In genomic region chr9:34560574-34561229, GRCh38 we compare ENCODE assay signal across 15 cellular contexts. TPM values are rescaled to one million over a fixed set of nuclear protein-coding genes. Genes with fewer than 3 reads are reported as not detected.
DNase-seq lines count a peak whose midpoint lies in the region; ATAC-seq and TF ChIP-seq lines count a peak whose summit lies in the region.
"Had no signal": no experiment of that assay in that cellular context is flagged by ENCODE, and none has a peak within 500 bp of the region (broad histone marks: within the 10 kb centered on the region; RNA-seq: fewer than 3 reads in every experiment).

No MANE protein-coding gene starts in this region.

- H3K27me3 ChIP-seq in dorsolateral prefrontal cortex = peaks cover 0 to 33% (median 0%) of the 10 kb centered on the region in 45 donors
- H3K27me3 ChIP-seq in right lobe of liver = no peaks in the 10 kb centered on the region
- H3K27me3 ChIP-seq in skeletal muscle tissue (ENCODE audit: control insufficient read depth in 3 of 3, insufficient read depth in 3 of 3, low read length in 3 of 3) = peaks cover 0 to 4% (median 2%) of the 10 kb centered on the region in 3 donors

- peaks cover 0 to 8% (median 0%) of the 10 kb centered on the region in 4 donors for H3K4me1 ChIP-seq in right lobe of liver
- peaks cover 44 to 55% (median 49%) of the 10 kb centered on the region in 3 donors for H3K4me1 ChIP-seq in skeletal muscle tissue (ENCODE audit: control insufficient read depth in 3 of 3, insufficient read depth in 3 of 3, low read length in 3 of 3)

- intact Hi-C loops in dorsolateral prefrontal cortex (cut with DNase I) = no loop called here
- intact Hi-C loops in right lobe of liver (cut with DNase I) = no loop called here

- peak overlapping the region in 2 of 3 donors; percentile 17 to 79 for H3K9ac ChIP-seq in skeletal muscle tissue (ENCODE audit: low read depth in 1 of 3, low read length in 3 of 3)

- TF ChIP-seq CTCF in dorsolateral prefrontal cortex (IDR thresholded peaks at IDR 0.05 in 54 of 56, conservative IDR thresholded peaks at IDR 0.05 in 2 of 56; ENCODE audit: low read depth in 1 of 56, partially characterized antibody in 56 of 56) (no peak), right lobe of liver (IDR thresholded peaks at IDR 0.05) (no peak)

- DNase-seq in NAMALWA (ENCODE audit: low spot score) (peak; percentile 33), dorsolateral prefrontal cortex (peak in 1 of 10 donors; percentile 27), right lobe of liver (peak in 2 of 3 donors; percentile 2 to 32), HT-29 (ENCODE audit: low spot score) (no peak)
- DNase-seq: activated CD8-positive, alpha-beta T cell treated with anti-CD3 and anti-CD28 coated beads, Interleukin-2, amount 10 ng/mL, durations not matched to agents 7 days and 5 days; NCI-H187 treated with DMSO at 0.1 percent for 48 hours; NCI-H446; SHP77; stimulated activated CD4-positive, alpha-beta T cell treated with anti-CD3 and anti-CD28 coated beads, Interleukin-2, amount 100 ng/mL, for 24 hours had no signal

- H3K9me3 ChIP-seq in right lobe of liver (no peaks in the 10 kb centered on the region), skeletal muscle tissue (ENCODE audit: control insufficient read depth in 3 of 3, low read length in 3 of 3) (no peaks in the 10 kb centered on the region)

- TF ChIP-seq POLR2A in right lobe of liver (IDR thresholded peaks at IDR 0.05) = no peak

- WGBS in right lobe of liver (ENCODE audit: insufficient coverage, low coverage, low lambda C conversion rate, missing lambda C conversion rate) = 60% methylated on average over 1 of the region's 21 CpGs

- no peak for ATAC-seq in right lobe of liver
- no peak for ATAC-seq in GM21786 (IDR thresholded peaks at IDR 0.05; ENCODE audit: unreplicated experiment)
- no peak for ATAC-seq in HG02763 (IDR thresholded peaks at IDR 0.05; ENCODE audit: unreplicated experiment)
- ATAC-seq in HG03039 (IDR thresholded peaks at IDR 0.05; ENCODE audit: unreplicated experiment) = no peak
- ATAC-seq: activated CD8-positive, alpha-beta T cell treated with anti-CD3 and anti-CD28 coated beads, Interleukin-2, amount 10 ng/mL, durations not matched to agents 7 days and 5 days had no signal

- H3K36me3 ChIP-seq in right lobe of liver = no peaks in the 10 kb centered on the region
- H3K36me3 ChIP-seq in skeletal muscle tissue (ENCODE audit: control insufficient read depth in 3 of 3, insufficient read depth in 3 of 3, low read length in 3 of 3) = peaks cover 0 to 12% (median 9%) of the 10 kb centered on the region in 3 donors

- H3K4me3 ChIP-seq in dorsolateral prefrontal cortex (no peak overlapping the region), right lobe of liver (no peak overlapping the region), skeletal muscle tissue (ENCODE audit: low read length in 3 of 3) (peak overlapping the region in 2 of 3 donors; percentile 1 to 22)
- H3K4me3 ChIP-seq: lung had no signal

- H3K27ac ChIP-seq in dorsolateral prefrontal cortex (peak overlapping the region in 35 of 59 donors; percentile 13 to 77 (median 49)), right lobe of liver (no peak overlapping the region), skeletal muscle tissue (ENCODE audit: low read depth, low read length) (peak overlapping the region; percentile 88)

RNA-seq across cellular contexts. Expression of gene CNTFR, which starts 28.8 kb away (rescaled TPM):
- total RNA-seq in dorsolateral prefrontal cortex (100 to 1,000 TPM in 12 of 120 experiments, 10 to 100 TPM in 108; 36.2 to 149 (median 67.2) TPM), right lobe of liver (10 to 100 TPM in 1 of 6 experiments, 1 to 10 TPM in 4, under 1 TPM in 1; 0.71 to 12.5 (median 3.4) TPM), skeletal muscle tissue (3.1 TPM)
- not detected in 2 replicates for total RNA-seq in HT-29 (2014; rRNA removed; shearing (Covaris generic))
- total RNA-seq: activated CD8-positive, alpha-beta T cell treated with anti-CD3 and anti-CD28 coated beads, Interleukin-2, amount 10 ng/mL, durations not matched to agents 7 days and 5 days; activated T-helper 1 cell treated with anti-CD3 and anti-CD28 coated beads, Interleukin-12 subunit alpha, Interleukin-12 subunit beta, Interleukin-2, Interleukin-4 antibody, amounts not matched to agents 30 ng/mL and 10 ng/mL and 1 ng/mL, durations not matched to agents 14 hours and 24 hours and 36 hours had no signal

RNA-seq across cellular contexts. Expression of gene ENHO, which starts 37.9 kb away (rescaled TPM):
- total RNA-seq in dorsolateral prefrontal cortex = 100 to 1,000 TPM in 101 of 120 experiments, 10 to 100 TPM in 19; 56.2 to 336 (median 124) TPM
- total RNA-seq in right lobe of liver = 1 to 10 TPM; 1.5 to 2.7 (median 2.1) TPM
- 4.2 TPM for total RNA-seq in skeletal muscle tissue
- total RNA-seq in HT-29 (2014; rRNA removed; shearing (Covaris generic)) = 0.94 and 1.4 TPM in 2 replicates
- total RNA-seq: activated CD8-positive, alpha-beta T cell treated with anti-CD3 and anti-CD28 coated beads, Interleukin-2, amount 10 ng/mL, durations not matched to agents 7 days and 5 days; activated T-helper 1 cell treated with anti-CD3 and anti-CD28 coated beads, Interleukin-12 subunit alpha, Interleukin-12 subunit beta, Interleukin-2, Interleukin-4 antibody, amounts not matched to agents 30 ng/mL and 10 ng/mL and 1 ng/mL, durations not matched to agents 14 hours and 24 hours and 36 hours had no signal

RNA-seq across cellular contexts. Expression of gene RPP25L, which starts 51.2 kb away (rescaled TPM):
- 10 to 100 TPM; 12.3 to 32.2 (median 20.6) TPM for total RNA-seq in dorsolateral prefrontal cortex
- total RNA-seq in right lobe of liver = 10 to 100 TPM; 15.2 to 29.1 (median 25.0) TPM
- total RNA-seq in skeletal muscle tissue = 25.6 TPM
- total RNA-seq in HT-29 (2014; rRNA removed; shearing (Covaris generic)) = 48.7 and 67.6 TPM in 2 replicates

RNA-seq across cellular contexts. Expression of gene DCTN3, which starts 59.6 kb away (rescaled TPM):
- total RNA-seq in dorsolateral prefrontal cortex (100 to 1,000 TPM in 116 of 120 experiments, 10 to 100 TPM in 4; 83.5 to 180 (median 139) TPM), right lobe of liver (10 to 100 TPM; 26.4 to 36.8 (median 32.7) TPM), skeletal muscle tissue (67.8 TPM)
- total RNA-seq in HT-29 (2014; rRNA removed; shearing (Covaris generic)) = 72.7 and 98.1 TPM in 2 replicates

Comparison
In these comparisons a context has a peak if more than half of its experiments do, and no peak if none do; other contexts are left out.
1. H3K27ac ChIP-seq: peak in dorsolateral prefrontal cortex (35 of 59) and skeletal muscle tissue (single experiment); none in right lobe of liver (0 of 3).
2. H3K4me3 ChIP-seq: peak in skeletal muscle tissue (2 of 3); none in dorsolateral prefrontal cortex (0 of 59) and right lobe of liver (0 of 3).
3. RNA of gene ENHO, which starts 37.9 kb away (total RNA-seq): 56.2 to 336 TPM in dorsolateral prefrontal cortex; 4.2 TPM in skeletal muscle tissue (single experiment), 1.5 to 2.7 TPM in right lobe of liver and 0.94 to 1.4 TPM in HT-29; every median in the first group is over 10 times any median in the second.